In the genomic region with DNA sequence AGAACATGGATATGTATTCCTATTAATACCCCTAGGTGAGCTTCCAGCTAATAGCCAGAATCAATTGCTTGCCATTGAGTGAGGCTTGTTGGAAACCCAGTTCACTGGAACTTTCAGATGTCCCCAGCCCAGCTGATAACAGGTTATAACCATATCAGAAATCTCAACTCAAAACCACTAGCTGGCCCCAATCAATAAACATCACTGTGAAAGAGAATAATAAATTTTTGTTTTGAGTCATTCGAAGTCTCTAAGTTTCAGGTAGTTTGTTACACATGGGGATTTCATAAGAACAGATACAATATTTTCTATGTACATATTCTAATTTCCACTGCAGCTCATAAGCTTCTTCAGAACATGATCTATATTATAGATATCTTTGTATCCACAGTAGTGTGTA, we compare ENCODE assay signal across 7 cellular contexts.
"Had no signal": no experiment of that assay in that cellular context is flagged by ENCODE, and none has a peak within 500 bp of the region (broad histone marks: within the 10 kb centered on the region; RNA-seq: fewer than 3 reads in every experiment).

No MANE protein-coding gene starts in this region.

- DNase-seq: GDM1, GF-D8 had no signal

- FAIRE-seq: G401.6, GM12891, GM12892, GM18507, GM19239 had no signal
